In genomic region chr1:180901221-180901990, GRCh38 we compare ENCODE assay signal across 1 cellular context.
TF ChIP-seq lines count a peak whose summit lies in the region.

No MANE protein-coding gene starts in this region.

TF ChIP-seq in SK-N-SH, 30 proteins besides CTCF, POLR2A, EP300 and RAD21 (continued from another document):
- TF ChIP-seq, protein P1, sequence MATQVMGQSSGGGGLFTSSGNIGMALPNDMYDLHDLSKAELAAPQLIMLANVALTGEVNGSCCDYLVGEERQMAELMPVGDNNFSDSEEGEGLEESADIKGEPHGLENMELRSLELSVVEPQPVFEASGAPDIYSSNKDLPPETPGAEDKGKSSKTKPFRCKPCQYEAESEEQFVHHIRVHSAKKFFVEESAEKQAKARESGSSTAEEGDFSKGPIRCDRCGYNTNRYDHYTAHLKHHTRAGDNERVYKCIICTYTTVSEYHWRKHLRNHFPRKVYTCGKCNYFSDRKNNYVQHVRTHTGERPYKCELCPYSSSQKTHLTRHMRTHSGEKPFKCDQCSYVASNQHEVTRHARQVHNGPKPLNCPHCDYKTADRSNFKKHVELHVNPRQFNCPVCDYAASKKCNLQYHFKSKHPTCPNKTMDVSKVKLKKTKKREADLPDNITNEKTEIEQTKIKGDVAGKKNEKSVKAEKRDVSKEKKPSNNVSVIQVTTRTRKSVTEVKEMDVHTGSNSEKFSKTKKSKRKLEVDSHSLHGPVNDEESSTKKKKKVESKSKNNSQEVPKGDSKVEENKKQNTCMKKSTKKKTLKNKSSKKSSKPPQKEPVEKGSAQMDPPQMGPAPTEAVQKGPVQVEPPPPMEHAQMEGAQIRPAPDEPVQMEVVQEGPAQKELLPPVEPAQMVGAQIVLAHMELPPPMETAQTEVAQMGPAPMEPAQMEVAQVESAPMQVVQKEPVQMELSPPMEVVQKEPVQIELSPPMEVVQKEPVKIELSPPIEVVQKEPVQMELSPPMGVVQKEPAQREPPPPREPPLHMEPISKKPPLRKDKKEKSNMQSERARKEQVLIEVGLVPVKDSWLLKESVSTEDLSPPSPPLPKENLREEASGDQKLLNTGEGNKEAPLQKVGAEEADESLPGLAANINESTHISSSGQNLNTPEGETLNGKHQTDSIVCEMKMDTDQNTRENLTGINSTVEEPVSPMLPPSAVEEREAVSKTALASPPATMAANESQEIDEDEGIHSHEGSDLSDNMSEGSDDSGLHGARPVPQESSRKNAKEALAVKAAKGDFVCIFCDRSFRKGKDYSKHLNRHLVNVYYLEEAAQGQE (IDR thresholded peaks at IDR 0.05; ENCODE audit: low read depth, low read length) = no peak
- TF ChIP-seq RXRA (IDR thresholded peaks at IDR 0.05; ENCODE audit: borderline replicate concordance, low read depth) (no peak), IRF3 (IDR thresholded peaks at IDR 0.05; ENCODE audit: low read depth, low read length) (no peak), GATA2 (CRISPR knock-in tag; IDR thresholded peaks at IDR 0.05) (no peak)
